ENCODE assay signal across 9 cellular contexts in genomic region chr12:100826323-100826722, GRCh38. TPM values are rescaled to one million over a fixed set of nuclear protein-coding genes. Genes with fewer than 3 reads are reported as not detected.
A peak's percentile ranks its signal among the peaks of the same experiment; 100 is the strongest.
DNase-seq lines count a peak whose midpoint lies in the region; ATAC-seq and TF ChIP-seq lines count a peak whose summit lies in the region.
"Had no signal": no experiment of that assay in that cellular context is flagged by ENCODE, and none has a peak within 500 bp of the region (broad histone marks: within the 10 kb centered on the region; RNA-seq: fewer than 3 reads in every experiment).

No MANE protein-coding gene starts in this region.

- no peaks in the 10 kb centered on the region for H3K27me3 ChIP-seq in upper lobe of right lung

- POLR2A ChIA-PET in activated CD4-positive, alpha-beta memory T cell treated with anti-CD3 and anti-CD28 coated beads for 36 hours (lab: Charles Lee), result no interaction called here

- H3K4me1 Mint-ChIP-seq in activated CD4-positive, alpha-beta memory T cell treated with anti-CD3 and anti-CD28 coated beads for 36 hours (ENCODE audit: low read depth), result no peaks in the 10 kb centered on the region
- H3K4me1 Mint-ChIP-seq: CD8-positive, alpha-beta memory T cell had no signal

- DNase-seq in left cardiac atrium (peak; percentile 28), cardiac septum (ENCODE audit: low spot score) (no peak), inferior parietal cortex (ENCODE audit: extremely low spot score) (peak; percentile 55), upper lobe of right lung (peak; percentile 64), DMS114 treated with DMSO at 0.1 percent for 48 hours (lab: John Stamatoyannopoulos, UW; ENCODE audit: unreplicated experiment) (no peak), NCI-H2227 (lab: John Stamatoyannopoulos, UW; ENCODE audit: unreplicated experiment) (no peak)
- peak; percentile 14 for DNase-seq in activated CD4-positive, alpha-beta memory T cell treated with anti-CD3 and anti-CD28 coated beads for 36 hours
- DNase-seq: CD8-positive, alpha-beta memory T cell had no signal

- no peak overlapping the region for H3K4me3 Mint-ChIP-seq in activated CD4-positive, alpha-beta memory T cell treated with anti-CD3 and anti-CD28 coated beads for 36 hours
- H3K4me3 Mint-ChIP-seq: CD8-positive, alpha-beta memory T cell had no signal

- intact Hi-C loops in left cardiac atrium (cut with DNase I) (no loop called here), cardiac septum (cut with DNase I) (no loop called here), upper lobe of right lung (cut with DNase I) (no loop called here)
- intact Hi-C loops in activated CD4-positive, alpha-beta memory T cell treated with anti-CD3 and anti-CD28 coated beads for 36 hours (cut with micrococcal nuclease), result no loop called here

- no peaks in the 10 kb centered on the region for H3K9me3 Mint-ChIP-seq in activated CD4-positive, alpha-beta memory T cell treated with anti-CD3 and anti-CD28 coated beads for 36 hours

- no peaks in the 10 kb centered on the region for H3K4me1 ChIP-seq in upper lobe of right lung

- ATAC-seq in left cardiac atrium (no peak), upper lobe of right lung (peak; percentile 41), HG03571 (IDR thresholded peaks at IDR 0.05; ENCODE audit: unreplicated experiment) (no peak)

- H3K36me3 ChIP-seq in upper lobe of right lung, result no peaks in the 10 kb centered on the region

- no peak overlapping the region for H3K27ac Mint-ChIP-seq in activated CD4-positive, alpha-beta memory T cell treated with anti-CD3 and anti-CD28 coated beads for 36 hours
- H3K27ac Mint-ChIP-seq: CD8-positive, alpha-beta memory T cell had no signal

- no peaks in the 10 kb centered on the region for H3K36me3 Mint-ChIP-seq in activated CD4-positive, alpha-beta memory T cell treated with anti-CD3 and anti-CD28 coated beads for 36 hours
- H3K36me3 Mint-ChIP-seq: CD8-positive, alpha-beta memory T cell had no signal

- CTCF ChIA-PET in activated CD4-positive, alpha-beta memory T cell treated with anti-CD3 and anti-CD28 coated beads for 36 hours (lab: Charles Lee), result interaction anchor here (1.6 kb wide), 1 partner anchor 498 kb away, joined by 7 read pairs; no protein-coding TSS in a partner anchor

- TF ChIP-seq CTCF in upper lobe of right lung (IDR thresholded peaks at IDR 0.05), result no peak

- no peaks in the 10 kb centered on the region for H3K27me3 Mint-ChIP-seq in activated CD4-positive, alpha-beta memory T cell treated with anti-CD3 and anti-CD28 coated beads for 36 hours
- H3K27me3 Mint-ChIP-seq: CD8-positive, alpha-beta memory T cell had no signal

- no peaks in the 10 kb centered on the region for H3K9me3 ChIP-seq in upper lobe of right lung

- H3K27ac ChIP-seq in upper lobe of right lung, result no peak overlapping the region

- no peak overlapping the region for H3K4me3 ChIP-seq in upper lobe of right lung

RNA-seq across cellular contexts. Expression of gene ANO4, which starts 31.7 kb away (rescaled TPM):
- total RNA-seq in left cardiac atrium (under 1 TPM; 0.29 to 0.71 TPM), cardiac septum (0.30 TPM), upper lobe of right lung (0.38 TPM)
- not detected for total RNA-seq in activated CD4-positive, alpha-beta memory T cell treated with anti-CD3 and anti-CD28 coated beads for 36 hours
- total RNA-seq: CD8-positive, alpha-beta memory T cell had no signal

Comparison
In these comparisons a context has a peak if more than half of its experiments do, and no peak if none do; other contexts are left out.
1. DNase-seq: peak in left cardiac atrium (single experiment), activated CD4-positive, alpha-beta memory T cell treated with anti-CD3 and anti-CD28 coated beads for 36 hours (single experiment), inferior parietal cortex (single experiment) and upper lobe of right lung (single experiment); none in cardiac septum (single experiment), DMS114 treated with DMSO at 0.1 percent for 48 hours (single experiment) and NCI-H2227 (single experiment).